15 cellular contexts compared by ENCODE assay signal in the genomic region with DNA sequence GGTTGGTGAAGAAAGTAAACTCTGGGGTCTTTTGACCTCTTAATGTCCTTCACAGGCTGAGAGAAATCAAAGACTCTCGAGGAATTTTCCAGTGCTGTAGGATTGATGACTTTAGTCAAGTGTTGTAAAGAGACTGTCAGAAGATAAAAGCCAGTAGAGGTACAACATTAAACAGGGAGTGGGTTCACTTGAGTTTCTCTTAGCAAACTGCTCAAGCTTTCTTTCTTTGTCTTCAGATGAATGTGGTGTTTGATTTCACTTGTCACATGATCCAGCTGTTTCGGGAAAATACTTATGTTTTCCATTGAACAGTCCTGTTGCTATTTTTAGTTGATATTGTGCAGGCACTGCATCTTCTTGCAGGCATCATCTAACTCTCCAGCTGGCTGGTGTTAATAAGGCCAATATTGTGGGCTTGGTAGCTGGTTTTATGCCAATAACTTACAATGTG. TPM values are rescaled to one million over a fixed set of nuclear protein-coding genes. Genes with fewer than 3 reads are reported as not detected.
DNase-seq lines count a peak whose midpoint lies in the region; ATAC-seq, FAIRE-seq and TF ChIP-seq lines count a peak whose summit lies in the region.
"Had no signal": no experiment of that assay in that cellular context is flagged by ENCODE, and none has a peak within 500 bp of the region (broad histone marks: within the 10 kb centered on the region; RNA-seq: fewer than 3 reads in every experiment).

No MANE protein-coding gene starts in this region.

- H3K36me3 ChIP-seq in HepG2 (replicated peaks in 1 of 2; ENCODE audit: control insufficient read depth in 1 of 2, insufficient read depth in 2 of 2, low read length in 2 of 2) (no peaks in the 10 kb centered on the region; a peak in 1 of 5 replicates), right lobe of liver (no peaks in the 10 kb centered on the region)
- H3K36me3 ChIP-seq: SJSA1 had no signal

- no peak for DNase-seq in HepG2 (ENCODE audit: low spot score)
- no peak for DNase-seq in right lobe of liver
- peak; percentile 9 for DNase-seq in RPMI8226
- no peak for DNase-seq in NOMO-1 (lab: John Stamatoyannopoulos, UW; ENCODE audit: unreplicated experiment in 2 of 2)
- DNase-seq in 8988T: no peak
- DNase-seq in activated CD4-positive, alpha-beta memory T cell treated with anti-CD3 and anti-CD28 coated beads for 36 hours: no peak
- DNase-seq: activated CD4-positive, alpha-beta T cell treated with anti-CD3 and anti-CD28 coated beads, Interleukin-2, amount 50 U/mL, for 1 hour; stimulated activated CD4-positive, alpha-beta T cell treated with anti-CD3 and anti-CD28 coated beads, Interleukin-15, amount 100 ng/mL, for 24 hours; stimulated activated naive CD8-positive, alpha-beta T cell treated with anti-CD3 and anti-CD28 coated beads, Interleukin-15, amount 100 ng/mL, for 72 hours had no signal

- no peak overlapping the region; a peak in 1 of 6 replicates for H3K4me3 ChIP-seq in HepG2 (replicated peaks in 1 of 3; ENCODE audit: insufficient read depth in 1 of 3, low read depth in 2 of 3, low read length in 3 of 3)
- H3K4me3 ChIP-seq in right lobe of liver: no peak overlapping the region
- H3K4me3 ChIP-seq: SJSA1 had no signal

- peak overlapping the region; percentile 79 for H3K27ac ChIP-seq in HepG2 (ENCODE audit: extremely low read length, insufficient read depth, low read length)
- H3K27ac ChIP-seq in right lobe of liver: no peak overlapping the region
- H3K27ac ChIP-seq: C4-2B had no signal

- intact Hi-C loops in HepG2 (cut with micrococcal nuclease; ENCODE audit: unreplicated experiment): loop anchor here (5.0 kb wide), 1 partner anchor 59 kb away; no protein-coding TSS in a partner anchor
- intact Hi-C loops in right lobe of liver (cut with DNase I): no loop called here
- intact Hi-C loops in activated CD4-positive, alpha-beta memory T cell treated with anti-CD3 and anti-CD28 coated beads for 36 hours (cut with micrococcal nuclease): no loop called here

- peak overlapping the region; percentile 16; the same call in 1 of the 2 replicates for H3K9ac ChIP-seq in HepG2 (ENCODE audit: insufficient read depth, low read depth, low read length)

- POLR2A ChIA-PET in HepG2 (lab: Yijun Ruan, JAX): no interaction called here
- POLR2A ChIA-PET in activated CD4-positive, alpha-beta memory T cell treated with anti-CD3 and anti-CD28 coated beads for 36 hours (lab: Charles Lee): no interaction called here

- TF ChIP-seq CTCF in HepG2 (CRISPR knock-in tag; IDR thresholded peaks at IDR 0.05): no peak
- no peak for TF ChIP-seq CTCF in right lobe of liver (IDR thresholded peaks at IDR 0.05)

- TF ChIP-seq EP300 in HepG2 (IDR thresholded peaks at IDR 0.05; ENCODE audit: low read depth in 2 of 2, low read length in 2 of 2): no peak
- no peak for TF ChIP-seq EP300 in HepG2 (CRISPR knock-in tag; IDR thresholded peaks at IDR 0.05; ENCODE audit: borderline replicate concordance)

- 30% methylated on average over 2 of the region's 2 CpGs for WGBS in HepG2 (ENCODE audit: low lambda C conversion rate)
- 61% methylated on average over 2 of the region's 2 CpGs for WGBS in right lobe of liver (ENCODE audit: insufficient coverage, low coverage, low lambda C conversion rate, missing lambda C conversion rate)

- CTCF ChIA-PET in HepG2 (lab: Yijun Ruan, JAX; ENCODE audit: low intra/inter-chr PET ratio, low total read pairs): no interaction called here
- CTCF ChIA-PET in activated CD4-positive, alpha-beta memory T cell treated with anti-CD3 and anti-CD28 coated beads for 36 hours (lab: Charles Lee): interaction anchor here (0.9 kb wide), 1 partner anchor 58 kb away, joined by 3 read pairs; no protein-coding TSS in a partner anchor

- no peaks in the 10 kb centered on the region for H3K36me3 Mint-ChIP-seq in activated CD4-positive, alpha-beta memory T cell treated with anti-CD3 and anti-CD28 coated beads for 36 hours
- H3K36me3 Mint-ChIP-seq: memory B cell had no signal

- no peak overlapping the region for H3K27ac Mint-ChIP-seq in activated CD4-positive, alpha-beta memory T cell treated with anti-CD3 and anti-CD28 coated beads for 36 hours
- H3K27ac Mint-ChIP-seq: memory B cell; stimulated activated naive CD8-positive, alpha-beta T cell treated with anti-CD3 and anti-CD28 coated beads, Interleukin-15, amount 100 ng/mL, for 72 hours had no signal

- FAIRE-seq in HepG2 (lab: Jason Lieb, UNC): no peak
- peak; percentile 88 for FAIRE-seq in islet of Langerhans (lab: Jason Lieb, UNC)

- no peak for TF ChIP-seq POLR2A in HepG2 (IDR thresholded peaks at IDR 0.05; ENCODE audit: insufficient read depth in 1 of 2, low read depth in 2 of 2, low read length in 2 of 2)
- no peak for TF ChIP-seq POLR2A in right lobe of liver (IDR thresholded peaks at IDR 0.05)

- no peak overlapping the region for H2AFZ ChIP-seq in HepG2 (ENCODE audit: low read length)

- H3K4me1 ChIP-seq in HepG2 (ENCODE audit: insufficient read depth, low read length): peaks cover 72% of the 10 kb centered on the region
- peaks cover 0 to 11% (median 0%) of the 10 kb centered on the region in 4 donors for H3K4me1 ChIP-seq in right lobe of liver

- peaks cover 5% of the 10 kb centered on the region for H3K4me1 Mint-ChIP-seq in activated CD4-positive, alpha-beta memory T cell treated with anti-CD3 and anti-CD28 coated beads for 36 hours (ENCODE audit: low read depth)
- H3K4me1 Mint-ChIP-seq: memory B cell had no signal

- BruUV-seq in HepG2 (replicated peaks; lab: Mats Ljungman, UMichigan): no TSS peak

- no peaks in the 10 kb centered on the region for H3K9me3 Mint-ChIP-seq in activated CD4-positive, alpha-beta memory T cell treated with anti-CD3 and anti-CD28 coated beads for 36 hours
- H3K9me3 Mint-ChIP-seq: memory B cell had no signal

- H3K9me3 ChIP-seq in HepG2 (ENCODE audit: low read length) (no peaks in the 10 kb centered on the region), right lobe of liver (no peaks in the 10 kb centered on the region)

- H4K20me1 ChIP-seq in HepG2 (ENCODE audit: insufficient read depth, low read length): no peaks in the 10 kb centered on the region

- no peaks in the 10 kb centered on the region for H3K27me3 Mint-ChIP-seq in activated CD4-positive, alpha-beta memory T cell treated with anti-CD3 and anti-CD28 coated beads for 36 hours
- H3K27me3 Mint-ChIP-seq: stimulated activated naive CD8-positive, alpha-beta T cell treated with anti-CD3 and anti-CD28 coated beads, Interleukin-15, amount 100 ng/mL, for 72 hours had no signal

- in situ Hi-C loops in HepG2 (cut with HindIII; ENCODE audit: extremely low pct_ligation_motif_present, low pct_unique_long_range_greater_than_20kb): no loop called here

- no peak for TF ChIP-seq RAD21 in HepG2 (CRISPR knock-in tag; IDR thresholded peaks at IDR 0.05)

- no peak overlapping the region for H3K4me3 Mint-ChIP-seq in activated CD4-positive, alpha-beta memory T cell treated with anti-CD3 and anti-CD28 coated beads for 36 hours
- H3K4me3 Mint-ChIP-seq: memory B cell; stimulated activated naive CD8-positive, alpha-beta T cell treated with anti-CD3 and anti-CD28 coated beads, Interleukin-15, amount 100 ng/mL, for 72 hours had no signal

- H3K79me2 ChIP-seq in HepG2 (ENCODE audit: insufficient read depth, low read length): peaks cover 14% of the 10 kb centered on the region

- H3K27me3 ChIP-seq in HepG2 (ENCODE audit: control insufficient read depth in 1 of 2, insufficient read depth in 2 of 2, low read length in 2 of 2) (no peaks in the 10 kb centered on the region), right lobe of liver (no peaks in the 10 kb centered on the region)

- ATAC-seq in HepG2: no peak
- ATAC-seq in right lobe of liver: no peak
- ATAC-seq in HG03108 (IDR thresholded peaks at IDR 0.05; ENCODE audit: unreplicated experiment): no peak
- ATAC-seq: stimulated activated naive CD8-positive, alpha-beta T cell treated with anti-CD3 and anti-CD28 coated beads, Interleukin-15, amount 100 ng/mL, for 72 hours had no signal

- H3K4me2 ChIP-seq in HepG2 (ENCODE audit: low read depth, low read length): peak overlapping the region; percentile 45

TF ChIP-seq in HepG2, 621 proteins besides CTCF, POLR2A, EP300 and RAD21 (continues in another document):
- TF ChIP-seq BCL6 (CRISPR knock-in tag; IDR thresholded peaks at IDR 0.05) (peak; percentile 92), ZNF224 (CRISPR knock-in tag; IDR thresholded peaks at IDR 0.05) (no peak), DMAP1 (CRISPR knock-in tag; IDR thresholded peaks at IDR 0.05) (no peak), TSC22D2 (CRISPR knock-in tag; IDR thresholded peaks at IDR 0.05; ENCODE audit: borderline replicate concordance) (no peak), ADNP (CRISPR knock-in tag; IDR thresholded peaks at IDR 0.05) (no peak), NFYB (CRISPR knock-in tag; IDR thresholded peaks at IDR 0.05) (no peak)

RNA-seq across cellular contexts. Expression of a gene that starts 45.6 kb away (rescaled TPM):
- not detected in 2 replicates for total RNA-seq in HepG2 (2016; rRNA removed; fragmentation: Illumina TruSeq; extraction: Trizol)
- not detected in 2 replicates for total RNA-seq in HepG2 (2016; cell fraction: cytosol; rRNA removed; fragmentation: Illumina TruSeq; extraction: Trizol; ENCODE audit: low read depth)
- total RNA-seq in HepG2 (2016; cell fraction: insoluble cytoplasmic fraction; rRNA removed; fragmentation: Illumina TruSeq; extraction: Trizol): not detected in 2 replicates
- not detected in 2 replicates for total RNA-seq in HepG2 (2016; cell fraction: membrane; rRNA removed; fragmentation: Illumina TruSeq; extraction: Trizol)
- not detected in 2 replicates for total RNA-seq in HepG2 (2016; cell fraction: nucleus; rRNA removed; fragmentation: Illumina TruSeq; extraction: Trizol)
- polyA plus RNA-seq in HepG2 (2011; rRNA removed): 0.50 TPM in 1 of 2 replicates, not detected in the other
- polyA plus RNA-seq in HepG2 (2011; cell fraction: cytosol; rRNA removed): 0.22 TPM in 1 of 2 replicates, not detected in the other
- polyA plus RNA-seq in HepG2 (2011; cell fraction: nucleus; rRNA removed): 0.40 TPM in 1 of 2 replicates, not detected in the other
- not detected in 2 replicates for polyA plus RNA-seq in HepG2 (2012)
- polyA plus RNA-seq in HepG2 (2016; cell fraction: cytosol; fragmentation: Illumina TruSeq; extraction: Trizol; ENCODE audit: low read depth): not detected in 2 replicates
- not detected in 2 replicates for polyA plus RNA-seq in HepG2 (2016; cell fraction: insoluble cytoplasmic fraction; fragmentation: Illumina TruSeq; extraction: Trizol; ENCODE audit: low read depth)
- not detected in 2 replicates for polyA plus RNA-seq in HepG2 (2016; cell fraction: membrane; fragmentation: Illumina TruSeq; extraction: Trizol; ENCODE audit: low read depth)
- polyA plus RNA-seq in HepG2 (2016; cell fraction: nucleus; fragmentation: Illumina TruSeq; extraction: Trizol; ENCODE audit: insufficient read depth, low read depth): not detected in 2 replicates
- not detected in 2 replicates for polyA minus RNA-seq in HepG2 (2011; rRNA and poly(A)+ RNA removed; ENCODE audit: low replicate concordance)
- polyA minus RNA-seq in HepG2 (2011; cell fraction: cytosol; rRNA and poly(A)+ RNA removed): not detected in 2 replicates
- not detected in 2 replicates for polyA minus RNA-seq in HepG2 (2011; cell fraction: nucleus; rRNA and poly(A)+ RNA removed)
- total RNA-seq in right lobe of liver: 1 to 10 TPM in 2 of 6 experiments, not detected in 4; 1.4 to 1.6 TPM
- 1 to 10 TPM in 1 of 2 experiments, under 1 TPM in 1; 0.75 to 1.1 TPM for total RNA-seq in activated CD4-positive, alpha-beta memory T cell treated with anti-CD3 and anti-CD28 coated beads for 36 hours
- total RNA-seq: SJSA1 had no signal
- polyA plus RNA-seq: esophagus had no signal
